ENCODE assay signal across 8 cellular contexts in the genomic region with DNA sequence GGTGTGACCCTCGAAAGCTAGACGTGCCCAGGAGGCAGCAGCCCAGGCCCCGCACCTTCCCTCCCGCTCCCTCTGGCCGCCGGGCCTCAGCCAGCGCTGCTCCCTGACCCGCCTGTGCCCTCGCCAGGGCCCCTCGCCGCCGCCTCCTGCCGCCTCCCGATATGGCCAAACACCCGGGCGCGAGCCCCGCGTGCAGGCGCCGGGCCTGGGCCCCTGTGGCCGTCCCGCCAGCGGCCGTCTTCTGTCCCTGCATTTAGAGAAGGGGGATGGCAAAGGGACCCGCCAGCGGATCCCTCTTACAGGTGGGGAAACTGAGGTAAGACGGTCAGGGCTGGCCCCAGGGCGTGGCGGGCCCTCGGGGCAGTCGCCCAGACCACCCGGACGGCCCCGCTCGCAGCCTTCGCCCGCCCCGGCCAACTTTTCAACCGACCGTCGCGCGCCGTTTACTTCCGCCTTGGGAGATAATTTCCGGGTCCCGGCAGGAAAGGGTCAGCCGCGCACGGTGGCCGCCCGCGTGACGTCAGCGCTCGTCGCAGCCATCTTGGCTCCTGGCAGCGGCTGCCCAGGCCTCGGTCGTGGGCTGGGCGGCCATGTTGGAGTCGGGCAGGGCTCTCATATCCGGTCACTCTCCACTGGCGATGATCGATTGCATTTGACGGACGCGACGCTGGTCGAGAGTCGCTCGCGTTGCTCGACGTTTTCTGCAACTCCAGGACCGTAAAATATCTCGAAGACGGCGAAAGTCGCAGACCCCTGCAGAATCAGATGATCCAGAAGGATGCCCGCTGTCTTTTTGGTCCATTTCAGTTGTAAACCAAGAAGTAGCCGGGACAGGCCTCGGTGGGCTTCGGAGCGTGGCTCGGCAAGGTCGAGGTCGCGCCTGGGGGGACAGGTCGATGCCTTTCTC. TPM values are rescaled to one million over a fixed set of nuclear protein-coding genes. Genes with fewer than 3 reads are reported as not detected.
DNase-seq lines count a peak whose midpoint lies in the region; ATAC-seq and TF ChIP-seq lines count a peak whose summit lies in the region.

No MANE protein-coding gene starts in this region.

- peak overlapping the region; percentile 88 for H3K4me2 ChIP-seq in neural progenitor cell

- H3K27ac ChIP-seq in foreskin keratinocyte (peak overlapping the region; percentile 71), neural progenitor cell (peak overlapping the region; percentile 62), stomach (peak overlapping the region; percentile 90 to 97 (median 95))

- ATAC-seq in GM21786 (IDR thresholded peaks at IDR 0.05; ENCODE audit: unreplicated experiment) (peak; percentile 85), foreskin keratinocyte (peak; percentile 78)

- H3K27me3 ChIP-seq in foreskin keratinocyte, result peaks cover 25% of the 10 kb centered on the region
- H3K27me3 ChIP-seq in neural progenitor cell, result peaks cover 36% of the 10 kb centered on the region
- H3K27me3 ChIP-seq in stomach, result peaks cover 0 to 66% (median 21%) of the 10 kb centered on the region in 3 donors

- H3K4me3 Mint-ChIP-seq in neural progenitor cell, result peak overlapping the region; percentile 96

- H3K9me3 ChIP-seq in neural progenitor cell (ENCODE audit: low read depth) (no peaks in the 10 kb centered on the region), stomach (peaks cover 0 to 11% (median 8%) of the 10 kb centered on the region in 4 donors)

- peaks cover 13% of the 10 kb centered on the region for H3K27me3 Mint-ChIP-seq in neural progenitor cell (ENCODE audit: insufficient read depth, low read depth)

- intact Hi-C loops in stomach (cut with DNase I; ENCODE audit: low total_unique reads), result no loop called here

- H3K4me1 ChIP-seq in foreskin keratinocyte (no peaks in the 10 kb centered on the region), neural progenitor cell (no peaks in the 10 kb centered on the region), stomach (peaks cover 8 to 30% (median 25%) of the 10 kb centered on the region in 4 donors)

- peaks cover 15% of the 10 kb centered on the region for H3F3A ChIP-seq in neural progenitor cell (ENCODE audit: low read depth)

- H2AFZ ChIP-seq in neural progenitor cell (replicated peaks), result peak overlapping the region; percentile 78

- peaks cover 8% of the 10 kb centered on the region for H3K9me3 Mint-ChIP-seq in neural progenitor cell

- no peaks in the 10 kb centered on the region for H4K20me1 ChIP-seq in neural progenitor cell (ENCODE audit: low read depth)

- WGBS in stomach, 5 donors, result 0 to 38% (median 10%) methylated on average over 56 to 91 of the region's 91 CpGs

- TF ChIP-seq CTCF in LNCaP clone FGC (IDR thresholded peaks at IDR 0.05; ENCODE audit: control insufficient read depth, extremely low read depth, insufficient read depth) (no peak), foreskin keratinocyte (conservative IDR thresholded peaks at IDR 0.05) (no peak), neural progenitor cell (IDR thresholded peaks at IDR 0.05) (no peak), stomach (IDR thresholded peaks at IDR 0.05) (no peak)

- peak; percentile 44 for DNase-seq in DMS79 (lab: John Stamatoyannopoulos, UW)
- peak; percentile 61 for DNase-seq in LNCaP clone FGC (ENCODE audit: low read depth)
- DNase-seq in SHP77 treated with DMSO at 0.1 percent for 48 hours (lab: John Stamatoyannopoulos, UW), result peak; percentile 75
- peak; percentile 73 for DNase-seq in activated gamma-delta T cell treated with anti-CD3 and anti-CD28 coated beads, Interleukin-2, amount 50 U/mL, for 16 hours (ENCODE audit: low read depth)
- peak; percentile 40 to 67 for DNase-seq in foreskin keratinocyte
- peak; percentile 97 for DNase-seq in neural progenitor cell (ENCODE audit: low spot score)
- peak; percentile 95 for DNase-seq in stomach

- H3K27ac Mint-ChIP-seq in neural progenitor cell, result peak overlapping the region; percentile 88

- H3K4me1 Mint-ChIP-seq in neural progenitor cell, result peaks cover 7% of the 10 kb centered on the region

- no peak for TF ChIP-seq EP300 in stomach (IDR thresholded peaks at IDR 0.05)

- peak overlapping the region; percentile 71 for H3K4me3 ChIP-seq in LNCaP clone FGC (ENCODE audit: low read depth, low read length)
- peak overlapping the region; percentile 77 for H3K4me3 ChIP-seq in neural progenitor cell
- peak overlapping the region; percentile 50 to 91 (median 80) for H3K4me3 ChIP-seq in stomach

- H3K9ac ChIP-seq in neural progenitor cell, result peak overlapping the region; percentile 66

- peaks cover 13% of the 10 kb centered on the region for H3K79me2 ChIP-seq in neural progenitor cell (ENCODE audit: low read depth)

- TF ChIP-seq POLR2A in stomach (IDR thresholded peaks at IDR 0.05), result peak in 1 of 4 donors; percentile 17

- H3K36me3 ChIP-seq in neural progenitor cell (no peaks in the 10 kb centered on the region), stomach (no peaks in the 10 kb centered on the region)

- peaks cover 6% of the 10 kb centered on the region for H3K36me3 Mint-ChIP-seq in neural progenitor cell

RNA-seq across cellular contexts. Expression of a gene that starts 7.1 kb away (rescaled TPM):
- total RNA-seq in foreskin keratinocyte (not detected in 2 replicates), neural progenitor cell (ENCODE audit: low replicate concordance) (not detected in 2 replicates), stomach (not detected)
- polyA plus RNA-seq in foreskin keratinocyte (not detected in 2 replicates), stomach (not detected)

RNA-seq across cellular contexts. Expression of a gene that starts 19.2 kb away (rescaled TPM):
- total RNA-seq in foreskin keratinocyte (35.6 and 41.4 TPM in 2 replicates), neural progenitor cell (ENCODE audit: low replicate concordance) (35.6 and 124 TPM in 2 replicates), stomach (100 to 1,000 TPM in 1 of 5 donors, 10 to 100 TPM in 2, 1 to 10 TPM in 2; 2.9 to 143 (median 15.2) TPM)
- polyA plus RNA-seq in foreskin keratinocyte (42.3 and 47.2 TPM in 2 replicates), stomach (10 to 100 TPM; 17.9 to 31.0 (median 25.1) TPM)

RNA-seq across cellular contexts. Expression of a gene that starts 19.4 kb away (rescaled TPM):
- 36.7 and 40.3 TPM in 2 replicates for total RNA-seq in foreskin keratinocyte
- polyA plus RNA-seq in foreskin keratinocyte, result 41.0 and 45.4 TPM in 2 replicates
- total RNA-seq in neural progenitor cell (ENCODE audit: low replicate concordance), result 5.6 and 22.7 TPM in 2 replicates
- total RNA-seq in stomach, result 10 to 100 TPM in 4 of 5 donors, 1 to 10 TPM in 1; 9.0 to 43.7 (median 37.9) TPM
- 10 to 100 TPM; 16.4 to 22.9 (median 17.3) TPM for polyA plus RNA-seq in stomach

RNA-seq across cellular contexts. Expression of a gene that starts 47.1 kb away (rescaled TPM):
- 21.3 and 72.9 TPM in 2 replicates for total RNA-seq in foreskin keratinocyte
- polyA plus RNA-seq in foreskin keratinocyte, result 27.7 and 91.0 TPM in 2 replicates
- total RNA-seq in neural progenitor cell (ENCODE audit: low replicate concordance), result 0.82 and 1.2 TPM in 2 replicates
- 10 to 100 TPM in 1 of 5 donors, 1 to 10 TPM in 3, not detected in 1; 1.6 to 41.5 (median 3.4) TPM for total RNA-seq in stomach
- polyA plus RNA-seq in stomach, result 10 to 100 TPM in 1 of 3 donors, 1 to 10 TPM in 1, under 1 TPM in 1; 0.92 to 83.7 (median 6.1) TPM

Comparison
In these comparisons a context has a peak if more than half of its experiments do, and no peak if none do; other contexts are left out.
1. Peak in every context shown above with its lines: DNase-seq, ATAC-seq, H3K4me3 ChIP-seq and H3K27ac ChIP-seq.
2. DNase-seq: peak in every context shown above with its lines; median percentile 97 in neural progenitor cell; 95 in stomach; 75 in SHP77 treated with DMSO at 0.1 percent for 48 hours; 73 in activated gamma-delta T cell treated with anti-CD3 and anti-CD28 coated beads, Interleukin-2, amount 50 U/mL, for 16 hours; 61 in LNCaP clone FGC; 54 in foreskin keratinocyte; 44 in DMS79.